ENCODE assay signal across 9 cellular contexts in the genomic region with DNA sequence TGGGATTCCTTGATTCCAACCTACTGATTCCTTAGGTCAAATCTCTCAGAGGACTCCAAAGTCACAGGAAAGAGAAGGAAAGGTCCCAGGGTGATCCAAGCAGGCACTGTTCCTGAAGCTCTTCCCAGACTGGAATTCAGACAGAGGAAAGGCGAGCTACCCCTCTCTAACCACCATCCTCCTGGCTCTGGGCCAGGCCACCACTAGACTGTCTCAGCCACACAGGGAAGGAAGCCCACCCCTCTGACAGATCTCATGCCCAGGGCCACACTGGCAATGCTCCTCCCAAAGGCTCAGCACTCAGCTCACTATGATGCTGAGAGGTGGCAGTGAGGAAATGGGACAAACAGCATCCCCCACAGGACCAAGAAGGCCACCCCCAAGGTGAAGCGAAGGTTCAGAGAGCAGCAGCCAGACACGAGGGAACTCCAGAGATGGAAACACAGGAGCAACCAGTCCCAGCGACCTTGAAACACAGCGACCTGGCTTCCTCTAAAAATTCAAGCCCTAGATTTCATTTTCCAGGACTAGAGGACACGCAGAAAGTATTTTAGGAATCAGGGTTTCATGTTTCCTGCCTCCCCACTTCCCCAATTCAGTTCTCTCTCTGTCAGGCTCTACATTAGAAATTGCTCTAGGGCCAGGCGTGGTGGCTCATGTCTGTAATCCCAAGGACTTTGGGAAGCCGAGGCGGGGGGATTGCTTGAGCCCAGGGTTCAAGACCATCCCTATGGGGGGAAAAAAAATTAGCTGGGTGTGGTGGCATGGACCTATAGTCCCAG. TPM values are rescaled to one million over a fixed set of nuclear protein-coding genes. Genes with fewer than 3 reads are reported as not detected.
A peak's percentile ranks its signal among the peaks of the same experiment; 100 is the strongest.
DNase-seq lines count a peak whose midpoint lies in the region; ATAC-seq, FAIRE-seq and TF ChIP-seq lines count a peak whose summit lies in the region.
"Had no signal": no experiment of that assay in that cellular context is flagged by ENCODE, and none has a peak within 500 bp of the region (broad histone marks: within the 10 kb centered on the region; RNA-seq: fewer than 3 reads in every experiment).

No MANE protein-coding gene starts in this region.

- peak overlapping the region; percentile 85 to 99 (median 93) for H3K4me2 ChIP-seq in BLaER1 treated with 17β-estradiol and CSF1 and Interleukin-3, amounts not matched to agents 10 nM and 100 nM
- H3K4me2 ChIP-seq in astrocyte (ENCODE audit: low read length) (no peak overlapping the region), GM23338 (no peak overlapping the region)

- H3K27ac Mint-ChIP-seq in astrocyte (ENCODE audit: unreplicated experiment) (peak overlapping the region; percentile 81), neural crest cell (ENCODE audit: unreplicated experiment) (peak overlapping the region; percentile 75), GM23338 (no peak overlapping the region), immature natural killer cell (peak overlapping the region in 2 of 6 donors; percentile 25 to 74)

- peak overlapping the region in 6 of 10 experiments; percentile 9 to 42 (median 34); a peak in 10 of 20 replicates for H3K4me3 ChIP-seq in BLaER1 treated with 17β-estradiol and CSF1 and Interleukin-3, amounts not matched to agents 10 nM and 100 nM
- no peak overlapping the region for H3K4me3 ChIP-seq in H7 (ENCODE audit: insufficient read depth, low read depth, low read length)
- H3K4me3 ChIP-seq in astrocyte (ENCODE audit: insufficient read depth, low read depth, low read length): no peak overlapping the region
- no peak overlapping the region for H3K4me3 ChIP-seq in GM23338

- peaks cover 0 to 4% (median 0%) of the 10 kb centered on the region in 11 experiments; a peak in 1 of 22 replicates for H3K9me3 ChIP-seq in BLaER1 treated with 17β-estradiol and CSF1 and Interleukin-3, amounts not matched to agents 10 nM and 100 nM (replicated peaks in 1 of 11)
- H3K9me3 ChIP-seq in astrocyte (ENCODE audit: insufficient read depth, low read depth, low read length): no peaks in the 10 kb centered on the region

- peak overlapping the region; percentile 14 to 98 (median 78); a peak in 19 of 22 replicates for H3K27ac ChIP-seq in BLaER1 treated with 17β-estradiol and CSF1 and Interleukin-3, amounts not matched to agents 10 nM and 100 nM
- H3K27ac ChIP-seq in astrocyte (ENCODE audit: low read depth, low read length) (no peak overlapping the region), GM23338 (ENCODE audit: low read depth) (no peak overlapping the region)
- H3K27ac ChIP-seq: brain microvascular endothelial cell had no signal

- H3K4me3 Mint-ChIP-seq in astrocyte (ENCODE audit: unreplicated experiment): peak overlapping the region; percentile 54
- H3K4me3 Mint-ChIP-seq in neural crest cell: no peak overlapping the region
- no peak overlapping the region for H3K4me3 Mint-ChIP-seq in GM23338
- no peak overlapping the region for H3K4me3 Mint-ChIP-seq in immature natural killer cell

- H3K36me3 Mint-ChIP-seq in astrocyte (ENCODE audit: low read depth, unreplicated experiment): peaks cover 26% of the 10 kb centered on the region
- peaks cover 14% of the 10 kb centered on the region for H3K36me3 Mint-ChIP-seq in neural crest cell (ENCODE audit: low read depth)
- no peaks in the 10 kb centered on the region; the same call in 1 of the 3 replicates for H3K36me3 Mint-ChIP-seq in GM23338 (ENCODE audit: low read depth)
- H3K36me3 Mint-ChIP-seq in immature natural killer cell: peaks cover 0 to 6% (median 0%) of the 10 kb centered on the region in 3 donors

- H3K27me3 ChIP-seq in BLaER1 treated with 17β-estradiol and CSF1 and Interleukin-3, amounts not matched to agents 10 nM and 100 nM: no peaks in the 10 kb centered on the region
- H3K27me3 ChIP-seq in H7 (ENCODE audit: control insufficient read depth, insufficient read depth, low read length) (no peaks in the 10 kb centered on the region), astrocyte (ENCODE audit: insufficient read depth, low read length) (peaks cover 12% of the 10 kb centered on the region), GM23338 (ENCODE audit: insufficient read depth) (no peaks in the 10 kb centered on the region)

- peaks cover 75 to 83% (median 80%) of the 10 kb centered on the region in 10 experiments for H3K4me1 ChIP-seq in BLaER1 treated with 17β-estradiol and CSF1 and Interleukin-3, amounts not matched to agents 10 nM and 100 nM
- H3K4me1 ChIP-seq in astrocyte (ENCODE audit: insufficient read depth, low read length): peaks cover 6% of the 10 kb centered on the region
- peaks cover 20% of the 10 kb centered on the region; the same call in 1 of the 2 replicates for H3K4me1 ChIP-seq in GM23338 (ENCODE audit: insufficient read depth)

- peaks cover 0 to 26% (median 0%) of the 10 kb centered on the region in 11 experiments; a peak in 4 of 22 replicates for H4K20me1 ChIP-seq in BLaER1 treated with 17β-estradiol and CSF1 and Interleukin-3, amounts not matched to agents 10 nM and 100 nM
- H4K20me1 ChIP-seq in astrocyte (ENCODE audit: insufficient read depth, low read length) (peaks cover 26% of the 10 kb centered on the region), GM23338 (replicated peaks; ENCODE audit: insufficient read depth) (peaks cover 5% of the 10 kb centered on the region; the same call in 1 of the 2 replicates)

- H3K9me3 Mint-ChIP-seq in astrocyte (ENCODE audit: unreplicated experiment) (no peaks in the 10 kb centered on the region), neural crest cell (no peaks in the 10 kb centered on the region), GM23338 (no peaks in the 10 kb centered on the region), immature natural killer cell (no peaks in the 10 kb centered on the region)

- ATAC-seq in GM23338: no peak

- H3K79me2 ChIP-seq in astrocyte (ENCODE audit: insufficient read depth, low read length) (no peaks in the 10 kb centered on the region), GM23338 (replicated peaks; ENCODE audit: insufficient read depth) (peaks cover 13% of the 10 kb centered on the region; the same call in 1 of the 2 replicates)

- H3K9ac ChIP-seq in BLaER1 treated with 17β-estradiol and CSF1 and Interleukin-3, amounts not matched to agents 10 nM and 100 nM: peak overlapping the region in 10 of 11 experiments; percentile 10 to 64 (median 52); a peak in 15 of 22 replicates
- H3K9ac ChIP-seq in astrocyte (ENCODE audit: low read length): no peak overlapping the region

- no peaks in the 10 kb centered on the region for H3F3A ChIP-seq in GM23338 (replicated peaks; ENCODE audit: low read depth)

- H3K36me3 ChIP-seq in BLaER1 treated with 17β-estradiol and CSF1 and Interleukin-3, amounts not matched to agents 10 nM and 100 nM: peaks cover 0 to 41% (median 5%) of the 10 kb centered on the region in 11 experiments; a peak in 9 of 22 replicates
- H3K36me3 ChIP-seq in H7 (replicated peaks; ENCODE audit: control insufficient read depth, insufficient read depth, low read length) (no peaks in the 10 kb centered on the region), astrocyte (ENCODE audit: insufficient read depth, low read length) (no peaks in the 10 kb centered on the region), GM23338 (ENCODE audit: insufficient read depth) (no peaks in the 10 kb centered on the region)
- H3K36me3 ChIP-seq: brain microvascular endothelial cell had no signal

- H2AFZ ChIP-seq in astrocyte (ENCODE audit: low read depth, low read length) (no peak overlapping the region), GM23338 (no peak overlapping the region)

- DNase-seq in H7 (peak; percentile 17), astrocyte (ENCODE audit: low read depth) (no peak), neural crest cell (ENCODE audit: low read depth, low spot score) (no peak), globus pallidus (ENCODE audit: low spot score) (no peak), islet precursor cell (no peak), GM23338 (ENCODE audit: low spot score) (no peak), immature natural killer cell (no peak)
- DNase-seq: brain microvascular endothelial cell had no signal

- TF ChIP-seq CTCF in astrocyte (IDR thresholded peaks at IDR 0.05; ENCODE audit: insufficient read depth, low read depth, low read length) (no peak), neural crest cell (conservative IDR thresholded peaks at IDR 0.05) (no peak), GM23338 (conservative IDR thresholded peaks at IDR 0.05; ENCODE audit: low read depth in 2 of 2) (no peak)

- H3K9me2 ChIP-seq in GM23338 (ENCODE audit: insufficient read depth): no peaks in the 10 kb centered on the region; the same call in 1 of the 2 replicates

- FAIRE-seq in astrocyte (lab: Jason Lieb, UNC): no peak

- H3K27me3 Mint-ChIP-seq in astrocyte (ENCODE audit: low read depth, unreplicated experiment) (peaks cover 7% of the 10 kb centered on the region), neural crest cell (ENCODE audit: low read depth) (no peaks in the 10 kb centered on the region), GM23338 (ENCODE audit: insufficient read depth, low read depth, poor library complexity) (peaks cover 2% of the 10 kb centered on the region), immature natural killer cell (ENCODE audit: low read depth in 3 of 3) (no peaks in the 10 kb centered on the region)

- peaks cover 56% of the 10 kb centered on the region for H3K4me1 Mint-ChIP-seq in astrocyte (ENCODE audit: low read depth, unreplicated experiment)
- H3K4me1 Mint-ChIP-seq in neural crest cell: peaks cover 58% of the 10 kb centered on the region
- H3K4me1 Mint-ChIP-seq in GM23338: peaks cover 59% of the 10 kb centered on the region
- peaks cover 48 to 59% of the 10 kb centered on the region in 2 donors for H3K4me1 Mint-ChIP-seq in immature natural killer cell

TF ChIP-seq in GM23338, 12 proteins besides CTCF, POLR2A, EP300 and RAD21 (continues in another document):
- TF ChIP-seq ZNF331 (CRISPR knock-in tag; IDR thresholded peaks at IDR 0.05; ENCODE audit: low read depth) (no peak), ZNF114 (CRISPR knock-in tag; IDR thresholded peaks at IDR 0.05) (no peak), NANOG (IDR thresholded peaks at IDR 0.05; ENCODE audit: borderline replicate concordance) (no peak), CREB1 (CRISPR knock-in tag; IDR thresholded peaks at IDR 0.05; ENCODE audit: low read depth) (no peak)

RNA-seq across cellular contexts. Expression of a gene that starts 18.8 kb away (rescaled TPM):
- total RNA-seq in H7 (2014; rRNA removed; shearing (Covaris generic)): 14.7 and 18.1 TPM in 2 replicates
- 17.9 and 19.3 TPM in 2 replicates for total RNA-seq in astrocyte
- total RNA-seq in neural crest cell: 70.5 and 71.7 TPM in 2 replicates
- 17.4 and 19.0 TPM in 2 replicates for total RNA-seq in GM23338 (2014; rRNA removed; shearing (Covaris generic))
- 4.8 TPM in 2 replicates for polyA plus RNA-seq in GM23338 (2016; fragmentation: Nextera tagmentation; extraction: Ambion mirVana)
- 1 to 10 TPM in 2 of 3 donors, not detected in 1; 1.4 to 2.3 TPM for polyA plus RNA-seq in immature natural killer cell

RNA-seq across cellular contexts. Expression of a gene that starts 40.4 kb away (rescaled TPM):
- 15.9 and 17.6 TPM in 2 replicates for total RNA-seq in H7 (2014; rRNA removed; shearing (Covaris generic))
- 38.5 and 41.1 TPM in 2 replicates for total RNA-seq in astrocyte
- 92.5 and 98.2 TPM in 2 replicates for total RNA-seq in neural crest cell
- total RNA-seq in GM23338 (2014; rRNA removed; shearing (Covaris generic)): 56.1 and 63.9 TPM in 2 replicates
- 22.7 and 24.8 TPM in 2 replicates for polyA plus RNA-seq in GM23338 (2016; fragmentation: Nextera tagmentation; extraction: Ambion mirVana)
- polyA plus RNA-seq in immature natural killer cell: 10 to 100 TPM in 1 of 3 donors, 1 to 10 TPM in 2; 4.6 to 22.6 (median 8.3) TPM

Comparison
In these comparisons a context has a peak if more than half of its experiments do, and no peak if none do; other contexts are left out.
1. H3K27ac ChIP-seq: peak in BLaER1 treated with 17β-estradiol and CSF1 and Interleukin-3, amounts not matched to agents 10 nM and 100 nM (11 of 11); none in astrocyte (single experiment) and GM23338 (single experiment).
2. H3K4me2 ChIP-seq: peak in BLaER1 treated with 17β-estradiol and CSF1 and Interleukin-3, amounts not matched to agents 10 nM and 100 nM (11 of 11); none in astrocyte (single experiment) and GM23338 (single experiment).
3. H3K4me3 ChIP-seq: peak in BLaER1 treated with 17β-estradiol and CSF1 and Interleukin-3, amounts not matched to agents 10 nM and 100 nM (6 of 10); none in H7 (single experiment), astrocyte (single experiment) and GM23338 (single experiment).